In genomic region chr19:13396256-13397080, GRCh38 we compare ENCODE assay signal across 8 cellular contexts.
DNase-seq lines count a peak whose midpoint lies in the region; ATAC-seq, FAIRE-seq and TF ChIP-seq lines count a peak whose summit lies in the region.

No MANE protein-coding gene starts in this region.

- WGBS in right lobe of liver (ENCODE audit: insufficient coverage, low coverage, low lambda C conversion rate, missing lambda C conversion rate): 26% methylated on average over 18 of the region's 18 CpGs

- H3K4me1 ChIP-seq in right lobe of liver: no peaks in the 10 kb centered on the region
- H3K4me1 ChIP-seq in naive thymus-derived CD4-positive, alpha-beta T cell (ENCODE audit: control insufficient read depth in 2 of 2, insufficient read depth in 2 of 2, low read length in 2 of 2): no peaks in the 10 kb centered on the region

- peaks cover 0 to 32% (median 8%) of the 10 kb centered on the region in 11 donors for H3K9me3 Mint-ChIP-seq in naive thymus-derived CD4-positive, alpha-beta T cell

- CTCF ChIA-PET in naive thymus-derived CD4-positive, alpha-beta T cell (lab: Charles Lee): no interaction called here

- POLR2A ChIA-PET in naive thymus-derived CD4-positive, alpha-beta T cell (lab: Charles Lee): no interaction called here

- no peaks in the 10 kb centered on the region for H3K36me3 ChIP-seq in right lobe of liver
- no peaks in the 10 kb centered on the region for H3K36me3 ChIP-seq in naive thymus-derived CD4-positive, alpha-beta T cell (ENCODE audit: control insufficient read depth in 2 of 3, insufficient read depth in 3 of 3, low read length in 3 of 3)

- no peak overlapping the region for H3K27ac ChIP-seq in right lobe of liver
- H3K27ac ChIP-seq in naive thymus-derived CD4-positive, alpha-beta T cell (ENCODE audit: low read depth, low read length): no peak overlapping the region

- H3K4me1 Mint-ChIP-seq in naive thymus-derived CD4-positive, alpha-beta T cell: peaks cover 0 to 6% (median 0%) of the 10 kb centered on the region in 7 donors

- H3K4me3 ChIP-seq in cardiac fibroblast (replicated peaks in 1 of 2; ENCODE audit: low read depth in 2 of 2, low read length in 2 of 2) (no peak overlapping the region), right lobe of liver (no peak overlapping the region)
- no peak overlapping the region for H3K4me3 ChIP-seq in naive thymus-derived CD4-positive, alpha-beta T cell (ENCODE audit: low read length)

- H3K9me3 ChIP-seq in right lobe of liver: no peaks in the 10 kb centered on the region
- H3K9me3 ChIP-seq in naive thymus-derived CD4-positive, alpha-beta T cell (ENCODE audit: control insufficient read depth in 2 of 3, low read length in 3 of 3): peaks cover 0 to 4% (median 0%) of the 10 kb centered on the region in 3 experiments

- TF ChIP-seq POLR2A in right lobe of liver (IDR thresholded peaks at IDR 0.05) (no peak), GM12891 (IDR thresholded peaks at IDR 0.05; ENCODE audit: low read depth, low read length) (no peak)

- peak; percentile 82 for DNase-seq in COLO829 (ENCODE audit: low spot score)
- peak; percentile 55 for DNase-seq in M059J (ENCODE audit: low read depth)
- DNase-seq in cardiac fibroblast (ENCODE audit: low read depth in 2 of 2): peak; percentile 87 to 88
- DNase-seq in right lobe of liver: peak; percentile 69 to 84 (median 82)
- DNase-seq in naive thymus-derived CD4-positive, alpha-beta T cell: no peak
- DNase-seq in stimulated activated CD4-positive, alpha-beta T cell treated with anti-CD3 and anti-CD28 coated beads, Interleukin-12 subunit alpha, Interleukin-12 subunit beta, amount 100 ng/mL, for 4 hours: no peak
- DNase-seq in GM12891 (ENCODE audit: insufficient read length, low spot score): no peak

- peak overlapping the region in 2 of 10 donors; percentile 32 to 45 for H3K4me3 Mint-ChIP-seq in naive thymus-derived CD4-positive, alpha-beta T cell

- H3K27me3 Mint-ChIP-seq in naive thymus-derived CD4-positive, alpha-beta T cell: peaks cover 0 to 70% (median 58%) of the 10 kb centered on the region in 5 donors

- intact Hi-C loops in right lobe of liver (cut with DNase I): no loop called here
- intact Hi-C loops in naive thymus-derived CD4-positive, alpha-beta T cell (cut with micrococcal nuclease): no loop called here

- H3K36me3 Mint-ChIP-seq in naive thymus-derived CD4-positive, alpha-beta T cell: peaks cover 0 to 11% (median 0%) of the 10 kb centered on the region in 5 donors

- no peak for FAIRE-seq in GM12891 (lab: Jason Lieb, UNC)

- no peak overlapping the region for H3K27ac Mint-ChIP-seq in naive thymus-derived CD4-positive, alpha-beta T cell

- no peaks in the 10 kb centered on the region for H3K27me3 ChIP-seq in right lobe of liver
- H3K27me3 ChIP-seq in naive thymus-derived CD4-positive, alpha-beta T cell (ENCODE audit: control insufficient read depth in 2 of 2, insufficient read depth in 2 of 2, low read length in 2 of 2): no peaks in the 10 kb centered on the region

- TF ChIP-seq CTCF in cardiac fibroblast (IDR thresholded peaks at IDR 0.05; ENCODE audit: low read depth, low read length): no peak
- no peak for TF ChIP-seq CTCF in right lobe of liver (IDR thresholded peaks at IDR 0.05)

- ATAC-seq in right lobe of liver: peak; percentile 87 to 99 (median 98)
- ATAC-seq in GM21528 (IDR thresholded peaks at IDR 0.05; ENCODE audit: low FRiP score, unreplicated experiment): no peak
- ATAC-seq in naive thymus-derived CD4-positive, alpha-beta T cell: no peak

TF ChIP-seq in GM12891, 5 proteins besides CTCF, POLR2A, EP300 and RAD21:
- no peak for TF ChIP-seq POLR2AphosphoS5 (IDR thresholded peaks at IDR 0.05; ENCODE audit: low read depth, low read length)

Comparison
In these comparisons a context has a peak if more than half of its experiments do, and no peak if none do; other contexts are left out.
1. DNase-seq: peak in COLO829 (single experiment), M059J (single experiment), cardiac fibroblast (2 of 2) and right lobe of liver (3 of 3); none in naive thymus-derived CD4-positive, alpha-beta T cell (0 of 9), stimulated activated CD4-positive, alpha-beta T cell treated with anti-CD3 and anti-CD28 coated beads, Interleukin-12 subunit alpha, Interleukin-12 subunit beta, amount 100 ng/mL, for 4 hours (single experiment) and GM12891 (single experiment).
2. ATAC-seq: peak in right lobe of liver (4 of 4); none in GM21528 (single experiment) and naive thymus-derived CD4-positive, alpha-beta T cell (single experiment).